Comparison of ENCODE assay signal across 22 cellular contexts in genomic region chr10:97669561-97669960, GRCh38.
"Had no signal": no experiment of that assay in that cellular context is flagged by ENCODE, and none has a peak within 500 bp of the region (broad histone marks: within the 10 kb centered on the region; RNA-seq: fewer than 3 reads in every experiment).

No MANE protein-coding gene starts in this region.

- H3K27ac ChIP-seq: left ventricle myocardium inferior, ovary, right atrium auricular region, skin epidermis, suprapubic skin, thoracic aorta, tibial artery, upper lobe of right lung had no signal

- H3K4me1 ChIP-seq: right atrium auricular region, suprapubic skin, tibial artery, upper lobe of right lung had no signal

- H3K9me3 ChIP-seq: left ventricle myocardium inferior, mucosa of descending colon, ovary, right atrium auricular region, suprapubic skin, thoracic aorta, tibial artery, upper lobe of right lung had no signal

- H3K27me3 ChIP-seq: ovary, right atrium auricular region, suprapubic skin, tibial artery, upper lobe of right lung had no signal

- H3K36me3 ChIP-seq: ovary had no signal

- H3K4me3 ChIP-seq: left ventricle myocardium inferior, lung, mucosa of descending colon, ovary, right atrium auricular region, skin epidermis, suprapubic skin, thoracic aorta, tibial artery, upper lobe of right lung had no signal

- ATAC-seq: mucosa of descending colon; natural killer cell treated with Interleukin-12 subunit alpha and Interleukin-12 subunit beta and Interleukin-15 and Interleukin-18, amount 100 ng/mL, for 72 hours; sciatic nerve; upper lobe of right lung had no signal

- FAIRE-seq: urothelium cell line had no signal

- DNase-seq: islet precursor cell; left ventricle myocardium inferior; midbrain; mucosa of descending colon; naive thymus-derived CD4-positive, alpha-beta T cell; ovary; stimulated activated CD4-positive, alpha-beta T cell treated with anti-CD3 and anti-CD28 coated beads, Interleukin-12 subunit alpha, Interleukin-12 subunit beta, amount 100 ng/mL, for 4 hours; stimulated activated CD4-positive, alpha-beta T cell treated with anti-CD3 and anti-CD28 coated beads, Interleukin-15, amount 100 ng/mL, for 24 hours; stimulated activated CD4-positive, alpha-beta T cell treated with anti-CD3 and anti-CD28 coated beads, Interleukin-2, amount 100 ng/mL, for 24 hours; stimulated activated CD4-positive, alpha-beta T cell treated with anti-CD3 and anti-CD28 coated beads, Interleukin-4, amount 100 ng/mL, for 1 hour; stimulated activated naive CD4-positive, alpha-beta T cell; tibial artery; trophoblast cell; upper lobe of right lung had no signal
